10 cellular contexts compared by ENCODE assay signal in genomic region chrX:147838465-147839131, GRCh38.
DNase-seq lines count a peak whose midpoint lies in the region; ATAC-seq and TF ChIP-seq lines count a peak whose summit lies in the region.
"Had no signal": no experiment of that assay in that cellular context is flagged by ENCODE, and none has a peak within 500 bp of the region (broad histone marks: within the 10 kb centered on the region; RNA-seq: fewer than 3 reads in every experiment).

No MANE protein-coding gene starts in this region.

- DNase-seq in NCI-H2196 (lab: John Stamatoyannopoulos, UW; ENCODE audit: unreplicated experiment) (peak; percentile 5), NCI-H2196 treated with DMSO at 0.1 percent for 48 hours (lab: John Stamatoyannopoulos, UW; ENCODE audit: unreplicated experiment) (no peak), NCI-H1105 treated with DMSO at 0.1 percent for 48 hours (lab: John Stamatoyannopoulos, UW) (peak; percentile 78), chondrocyte (ENCODE audit: low spot score) (no peak), renal cortical epithelial cell (ENCODE audit: low read depth) (peak; percentile 28), activated gamma-delta T cell (lab: John Stamatoyannopoulos, UW) (no peak), suprapubic skin (ENCODE audit: low spot score in 2 of 2) (no peak)
- DNase-seq: activated effector memory CD4-positive, alpha-beta T cell treated with Interleukin-2 at 50 U/mL for 16 hours; ovary had no signal

- H3K4me1 ChIP-seq in suprapubic skin, result no peaks in the 10 kb centered on the region

- no peak overlapping the region for H3K27ac ChIP-seq in suprapubic skin
- H3K27ac ChIP-seq: ovary had no signal

- H3K4me3 Mint-ChIP-seq in chondrocyte (ENCODE audit: unreplicated experiment), result no peak overlapping the region

- H3K27me3 ChIP-seq in suprapubic skin, result no peaks in the 10 kb centered on the region
- H3K27me3 ChIP-seq: ovary had no signal

- no peaks in the 10 kb centered on the region for H3K36me3 Mint-ChIP-seq in chondrocyte (ENCODE audit: low read depth)

- no peak for ATAC-seq in HG03442 (IDR thresholded peaks at IDR 0.05; ENCODE audit: unreplicated experiment)

- H3K36me3 ChIP-seq in suprapubic skin, result no peaks in the 10 kb centered on the region
- H3K36me3 ChIP-seq: ovary had no signal

- no peak overlapping the region for H3K27ac Mint-ChIP-seq in chondrocyte (ENCODE audit: unreplicated experiment)

- peak; percentile 70 for TF ChIP-seq CTCF in chondrocyte (IDR thresholded peaks at IDR 0.05)
- peak in 1 of 2 donors; percentile 13 for TF ChIP-seq CTCF in suprapubic skin (IDR thresholded peaks at IDR 0.05)

- no peaks in the 10 kb centered on the region for H3K4me1 Mint-ChIP-seq in chondrocyte (ENCODE audit: low read depth)

- H3K4me3 ChIP-seq in suprapubic skin, result no peak overlapping the region
- H3K4me3 ChIP-seq: ovary had no signal

- no peaks in the 10 kb centered on the region for H3K9me3 ChIP-seq in suprapubic skin
- H3K9me3 ChIP-seq: ovary had no signal

- no peak for TF ChIP-seq EP300 in suprapubic skin (IDR thresholded peaks at IDR 0.05)

- H3K27me3 Mint-ChIP-seq in chondrocyte (ENCODE audit: low read depth), result no peaks in the 10 kb centered on the region

- peaks cover 3% of the 10 kb centered on the region for H3K9me3 Mint-ChIP-seq in chondrocyte (ENCODE audit: low read depth)

- no peak for TF ChIP-seq POLR2A in suprapubic skin (IDR thresholded peaks at IDR 0.05)

- WGBS in suprapubic skin, result 22% methylated on average over 1 of the region's 1 CpG

Comparison
In these comparisons a context has a peak if more than half of its experiments do, and no peak if none do; other contexts are left out.
1. DNase-seq: peak in NCI-H2196 (single experiment), NCI-H1105 treated with DMSO at 0.1 percent for 48 hours (single experiment) and renal cortical epithelial cell (single experiment); none in NCI-H2196 treated with DMSO at 0.1 percent for 48 hours (single experiment), chondrocyte (single experiment), activated gamma-delta T cell (single experiment) and suprapubic skin (0 of 2).